In the genomic region with DNA sequence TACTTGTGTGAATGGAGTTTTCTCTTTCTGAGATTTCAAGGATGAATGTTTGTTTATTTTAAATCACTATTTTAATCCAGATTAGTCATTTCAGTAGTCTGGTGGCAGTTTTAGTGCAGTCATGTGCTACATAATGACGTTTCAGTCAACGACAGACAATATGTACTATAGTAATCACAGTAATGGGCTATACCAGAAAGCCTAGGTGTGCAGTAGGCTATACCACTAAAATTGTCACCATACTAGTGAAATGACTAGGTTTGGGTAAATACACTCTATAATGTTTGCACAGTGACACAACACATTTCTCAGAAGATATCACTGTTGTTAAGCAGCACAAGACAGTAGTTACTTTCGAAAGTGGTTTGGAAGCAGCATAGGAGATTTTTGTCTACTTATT, we compare ENCODE assay signal across 24 cellular contexts.
DNase-seq lines count a peak whose midpoint lies in the region; ATAC-seq and TF ChIP-seq lines count a peak whose summit lies in the region.
"Had no signal": no experiment of that assay in that cellular context is flagged by ENCODE, and none has a peak within 500 bp of the region (broad histone marks: within the 10 kb centered on the region; RNA-seq: fewer than 3 reads in every experiment).

No MANE protein-coding gene starts in this region.

- no peaks in the 10 kb centered on the region for H3K27me3 ChIP-seq in spleen (replicated peaks in 1 of 7)
- H3K27me3 ChIP-seq: adrenal gland; BLaER1 treated with 17β-estradiol and CSF1 and Interleukin-3, amounts not matched to agents 10 nM and 100 nM; breast epithelium; SJCRH30 had no signal

- no peak overlapping the region for H3K27ac ChIP-seq in substantia nigra (ENCODE audit: low read depth, low read length, poor library complexity, severe bottlenecking)
- H3K27ac ChIP-seq in spleen = no peak overlapping the region
- H3K27ac ChIP-seq: adrenal gland; BLaER1 treated with 17β-estradiol and CSF1 and Interleukin-3, amounts not matched to agents 10 nM and 100 nM; breast epithelium; KMS-11; SJCRH30; VCaP had no signal

- no peak overlapping the region for H3K4me3 ChIP-seq in spleen
- H3K4me3 ChIP-seq: adrenal gland; BLaER1 treated with 17β-estradiol and CSF1 and Interleukin-3, amounts not matched to agents 10 nM and 100 nM; breast epithelium; SJCRH30 had no signal

- no peaks in the 10 kb centered on the region for H3K4me1 ChIP-seq in spleen
- H3K4me1 ChIP-seq: adrenal gland; BLaER1 treated with 17β-estradiol and CSF1 and Interleukin-3, amounts not matched to agents 10 nM and 100 nM; breast epithelium; SJCRH30 had no signal

- no peak for TF ChIP-seq CTCF in spleen (IDR thresholded peaks at IDR 0.05 in 8 of 11, conservative IDR thresholded peaks at IDR 0.05 in 3 of 11)

- H3K9me3 ChIP-seq in spleen = peaks cover 0 to 8% (median 0%) of the 10 kb centered on the region in 8 donors
- H3K9me3 ChIP-seq: adrenal gland, breast epithelium, SJCRH30 had no signal

- TF ChIP-seq POLR2A in spleen (IDR thresholded peaks at IDR 0.05) = no peak

- intact Hi-C loops in spleen (cut with DNase I; ENCODE audit: low total_unique reads) = no loop called here

- DNase-seq in DMS53 treated with DMSO at 0.1 percent for 48 hours (lab: John Stamatoyannopoulos, UW; ENCODE audit: unreplicated experiment) (peak; percentile 78), substantia nigra (lab: John Stamatoyannopoulos, UW) (no peak), spleen (no peak), SKM-1 treated with dmso at 0.1 percent for 144 hours (lab: John Stamatoyannopoulos, UW; ENCODE audit: unreplicated experiment) (no peak), NCI-H2227 (lab: John Stamatoyannopoulos, UW; ENCODE audit: unreplicated experiment) (no peak)
- DNase-seq: ACHN, activated gamma-delta T cell treated with Interleukin-2 at 50 U/mL for 16 hours, adrenal gland, glutamatergic neuron, midbrain, MV-4-11, NCI-H187, NCI-H226, nephron progenitor cell, SJCRH30, T-helper 17 cell had no signal

- WGBS in spleen, 5 donors = 65 to 77% (median 72%) methylated on average over 3 of the region's 3 CpGs

- ATAC-seq in GM18867 (IDR thresholded peaks at IDR 0.05; ENCODE audit: unreplicated experiment) = peak; percentile 68
- ATAC-seq in HG02870 (IDR thresholded peaks at IDR 0.05; ENCODE audit: unreplicated experiment) = peak; percentile 73
- peak; percentile 86 for ATAC-seq in HG03469 (IDR thresholded peaks at IDR 0.05; ENCODE audit: unreplicated experiment)
- ATAC-seq: sciatic nerve, T-helper 17 cell had no signal

- no peaks in the 10 kb centered on the region for H3K36me3 ChIP-seq in spleen
- H3K36me3 ChIP-seq: adrenal gland, breast epithelium, SJCRH30 had no signal
